8 cellular contexts compared by ENCODE assay signal in genomic region chr7:12257582-12257981, GRCh38. TPM values are rescaled to one million over a fixed set of nuclear protein-coding genes. Genes with fewer than 3 reads are reported as not detected.
A peak's percentile ranks its signal among the peaks of the same experiment; 100 is the strongest.
DNase-seq lines count a peak whose midpoint lies in the region; ATAC-seq and TF ChIP-seq lines count a peak whose summit lies in the region.

No MANE protein-coding gene starts in this region.

- ATAC-seq in CD4-positive, alpha-beta T cell (ENCODE audit: poor library complexity), result peak; percentile 94
- ATAC-seq in GM19025 (IDR thresholded peaks at IDR 0.05; ENCODE audit: low read depth, unreplicated experiment), result peak; percentile 99
- ATAC-seq in HG03095 (IDR thresholded peaks at IDR 0.05; ENCODE audit: unreplicated experiment), result peak; percentile 99

- H3K27me3 Mint-ChIP-seq in CD4-positive, alpha-beta T cell, result no peaks in the 10 kb centered on the region

- H3K4me3 ChIP-seq in fibroblast of pulmonary artery (replicated peaks; ENCODE audit: low read depth, low read length), result no peak overlapping the region

- no peaks in the 10 kb centered on the region for H3K9me3 ChIP-seq in CD4-positive, alpha-beta T cell (ENCODE audit: control insufficient read depth, low read length)

- POLR2A ChIA-PET in CD4-positive, alpha-beta T cell (lab: Charles Lee), result interaction anchor here (0.5 to 2.6 kb wide), 6 partner anchors 9 to 1318 kb away, joined by 3 to 36 read pairs (median 3); partner anchors contain the start of gene TMEM106B

- CTCF ChIA-PET in CD4-positive, alpha-beta T cell (lab: Charles Lee), result interaction anchor here (0.6 to 1.1 kb wide), 4 partner anchors 34 to 429 kb away, joined by 3 to 4 read pairs (median 3); no protein-coding TSS in a partner anchor

- H3K27ac ChIP-seq in CD4-positive, alpha-beta T cell (ENCODE audit: low read depth, low read length), result peak overlapping the region; percentile 37

- H3K27ac Mint-ChIP-seq in CD4-positive, alpha-beta T cell, result no peak overlapping the region

- no peak for TF ChIP-seq CTCF in CD4-positive, alpha-beta T cell (IDR thresholded peaks at IDR 0.05)
- TF ChIP-seq CTCF in fibroblast of pulmonary artery (IDR thresholded peaks at IDR 0.05; ENCODE audit: low read length, missing control alignments), result no peak

- no peak overlapping the region for H3K4me3 Mint-ChIP-seq in CD4-positive, alpha-beta T cell

- DNase-seq in CD4-positive, alpha-beta T cell, result peak in 1 of 10 experiments; percentile 11
- DNase-seq in RPMI8226 (peak; percentile 83), fibroblast of pulmonary artery (ENCODE audit: low read depth) (peak; percentile 25), NCI-H345 (lab: John Stamatoyannopoulos, UW) (no peak), NCI-H1092 treated with DMSO at 0.1 percent for 48 hours (lab: John Stamatoyannopoulos, UW) (no peak), islet precursor cell (no peak)

- peaks cover under 1% of the 10 kb centered on the region for H3K9me3 Mint-ChIP-seq in CD4-positive, alpha-beta T cell

- no peaks in the 10 kb centered on the region for H3K27me3 ChIP-seq in CD4-positive, alpha-beta T cell (ENCODE audit: control insufficient read depth, insufficient read depth, low read length)

- no peaks in the 10 kb centered on the region for H3K36me3 Mint-ChIP-seq in CD4-positive, alpha-beta T cell (ENCODE audit: low read depth)

- no peaks in the 10 kb centered on the region for H3K4me1 Mint-ChIP-seq in CD4-positive, alpha-beta T cell (ENCODE audit: low read depth)

- intact Hi-C loops in CD4-positive, alpha-beta T cell (cut with DNase I, micrococcal nuclease), result loop anchor here in 1 of 2 experiments (2.0 kb wide), 1 partner anchor 47 kb away; the partner anchor contains the start of gene TMEM106B

RNA-seq across cellular contexts. Expression of gene TMEM106B, which starts 46.5 kb away (rescaled TPM):
- total RNA-seq in CD4-positive, alpha-beta T cell, result 10 to 100 TPM; 16.9 to 17.5 TPM

Comparison
In these comparisons a context has a peak if more than half of its experiments do, and no peak if none do; other contexts are left out.
1. DNase-seq: peak in RPMI8226 (single experiment) and fibroblast of pulmonary artery (single experiment); none in NCI-H345 (single experiment), NCI-H1092 treated with DMSO at 0.1 percent for 48 hours (single experiment) and islet precursor cell (single experiment).
2. Peak in every context shown above with its lines, with median percentiles within 50 percentile points of each other: ATAC-seq.